ENCODE assay signal across 8 cellular contexts in genomic region chr1:31939484-31940329, GRCh38. TPM values are rescaled to one million over a fixed set of nuclear protein-coding genes. Genes with fewer than 3 reads are reported as not detected.
A peak's percentile ranks its signal among the peaks of the same experiment; 100 is the strongest.
DNase-seq lines count a peak whose midpoint lies in the region; ATAC-seq and TF ChIP-seq lines count a peak whose summit lies in the region.

No MANE protein-coding gene starts in this region.

- no peaks in the 10 kb centered on the region for H3K9me3 Mint-ChIP-seq in T-cell
- H3K9me3 Mint-ChIP-seq in activated naive CD8-positive, alpha-beta T cell treated with anti-CD3 and anti-CD28 coated beads, Interleukin-2, amount 50 U/mL, for 24 hours = no peaks in the 10 kb centered on the region

- no peaks in the 10 kb centered on the region for H3K36me3 Mint-ChIP-seq in T-cell
- peaks cover 19% of the 10 kb centered on the region for H3K36me3 Mint-ChIP-seq in activated naive CD8-positive, alpha-beta T cell treated with anti-CD3 and anti-CD28 coated beads, Interleukin-2, amount 50 U/mL, for 24 hours (ENCODE audit: low read depth)

- WGBS in heart right ventricle, 2 donors = 84 to 85% methylated on average over 16 of the region's 16 CpGs

- peak in 1 of 2 donors; percentile 36 for DNase-seq in heart right ventricle
- DNase-seq in Right ventricle myocardium inferior (ENCODE audit: missing footprints) = no peak
- peak; percentile 63 for DNase-seq in HS-5 (ENCODE audit: low read depth)
- peak; percentile 46 to 78 (median 65) for DNase-seq in T-cell
- peak; percentile 81 for DNase-seq in activated naive CD8-positive, alpha-beta T cell treated with anti-CD3 and anti-CD28 coated beads, Interleukin-2, amount 50 U/mL, for 24 hours
- DNase-seq in kidney epithelial cell (ENCODE audit: low read depth) = peak; percentile 82
- peak; percentile 45 to 67 (median 50) for DNase-seq in stimulated activated CD4-positive, alpha-beta T cell treated with anti-CD3 and anti-CD28 coated beads, TNF-alpha, amount 100 ng/mL, for 4 hours (ENCODE audit: low read depth in 3 of 3)

- peak in 6 of 9 donors; percentile 11 to 41 (median 26) for TF ChIP-seq CTCF in heart right ventricle (IDR thresholded peaks at IDR 0.05)
- peak; percentile 79 for TF ChIP-seq CTCF in kidney epithelial cell (IDR thresholded peaks at IDR 0.05; ENCODE audit: insufficient read depth, low read length, poor library complexity, severe bottlenecking)

- CTCF ChIA-PET in T-cell (lab: Charles Lee) = interaction anchor here (0.6 to 3.3 kb wide), 16 partner anchors 12 to 44 kb away, joined by 3 to 28 read pairs (median 4); no protein-coding TSS in a partner anchor

- no peaks in the 10 kb centered on the region for H3K27me3 Mint-ChIP-seq in T-cell
- no peaks in the 10 kb centered on the region for H3K27me3 Mint-ChIP-seq in activated naive CD8-positive, alpha-beta T cell treated with anti-CD3 and anti-CD28 coated beads, Interleukin-2, amount 50 U/mL, for 24 hours

- H3K4me3 ChIP-seq in heart right ventricle (no peak overlapping the region), kidney epithelial cell (ENCODE audit: low read depth, low read length) (no peak overlapping the region)

- no peaks in the 10 kb centered on the region for H3K27me3 ChIP-seq in heart right ventricle
- no peaks in the 10 kb centered on the region for H3K27me3 ChIP-seq in kidney epithelial cell (ENCODE audit: control insufficient read depth, insufficient read depth, low read length)

- H3K9me3 ChIP-seq in heart right ventricle = no peaks in the 10 kb centered on the region

- H3K36me3 ChIP-seq in heart right ventricle (no peaks in the 10 kb centered on the region), kidney epithelial cell (ENCODE audit: control insufficient read depth, insufficient read depth, low read length) (no peaks in the 10 kb centered on the region)

- peaks cover 67 to 87% (median 69%) of the 10 kb centered on the region in 3 donors for H3K4me1 Mint-ChIP-seq in T-cell
- H3K4me1 Mint-ChIP-seq in activated naive CD8-positive, alpha-beta T cell treated with anti-CD3 and anti-CD28 coated beads, Interleukin-2, amount 50 U/mL, for 24 hours = peaks cover 75% of the 10 kb centered on the region

- no peak for ATAC-seq in heart right ventricle
- ATAC-seq in Right ventricle myocardium inferior = no peak
- ATAC-seq in T-cell (replicated peaks in 1 of 4) = peak; percentile 27 to 44 (median 34)
- ATAC-seq in activated naive CD8-positive, alpha-beta T cell treated with anti-CD3 and anti-CD28 coated beads, Interleukin-2, amount 50 U/mL, for 24 hours = peak; percentile 70
- no peak for ATAC-seq in GM21390 (IDR thresholded peaks at IDR 0.05; ENCODE audit: unreplicated experiment)

- peak overlapping the region; percentile 95 to 98 for H3K27ac Mint-ChIP-seq in T-cell
- peak overlapping the region; percentile 91 for H3K27ac Mint-ChIP-seq in activated naive CD8-positive, alpha-beta T cell treated with anti-CD3 and anti-CD28 coated beads, Interleukin-2, amount 50 U/mL, for 24 hours

- POLR2A ChIA-PET in T-cell (lab: Charles Lee) = interaction anchor here (0.6 to 1.4 kb wide), 6 partner anchors 13 to 177 kb away, joined by 3 to 6 read pairs (median 4); no protein-coding TSS in a partner anchor

- peaks cover 17 to 85% (median 45%) of the 10 kb centered on the region in 9 donors for H3K4me1 ChIP-seq in heart right ventricle

- peak overlapping the region in 8 of 10 donors; percentile 14 to 97 (median 88) for H3K27ac ChIP-seq in heart right ventricle

- peak overlapping the region; percentile 75 to 89 (median 79) for H3K4me3 Mint-ChIP-seq in T-cell
- H3K4me3 Mint-ChIP-seq in activated naive CD8-positive, alpha-beta T cell treated with anti-CD3 and anti-CD28 coated beads, Interleukin-2, amount 50 U/mL, for 24 hours = peak overlapping the region; percentile 55

- intact Hi-C loops in heart right ventricle (cut with DNase I) = loop anchor here in 1 of 10 donors (2.0 kb wide), 1 partner anchor 15 kb away; no protein-coding TSS in a partner anchor
- intact Hi-C loops in Right ventricle myocardium inferior (cut with DNase I) = no loop called here

RNA-seq across cellular contexts. Expression of gene PTP4A2, which starts 1.5 kb away (rescaled TPM):
- total RNA-seq in heart right ventricle = 100 to 1,000 TPM; 206 to 506 (median 236) TPM
- 100 to 1,000 TPM in 1 of 2 donors, 10 to 100 TPM in 1; 49.5 to 154 TPM for polyA plus RNA-seq in heart right ventricle
- 249 TPM for total RNA-seq in Right ventricle myocardium inferior
- total RNA-seq in T-cell = 100 to 1,000 TPM; 187 to 341 (median 224) TPM
- 306 and 346 TPM in 2 replicates for total RNA-seq in kidney epithelial cell

Comparison
In these comparisons a context has a peak if more than half of its experiments do, and no peak if none do; other contexts are left out.
1. ATAC-seq: peak in T-cell (4 of 4) and activated naive CD8-positive, alpha-beta T cell treated with anti-CD3 and anti-CD28 coated beads, Interleukin-2, amount 50 U/mL, for 24 hours (single experiment); none in heart right ventricle (0 of 8), Right ventricle myocardium inferior (single experiment) and GM21390 (single experiment).